ENCODE assay signal across 26 cellular contexts in genomic region chrY:16474061-16474460, GRCh38.
"Had no signal": no experiment of that assay in that cellular context is flagged by ENCODE, and none has a peak within 500 bp of the region (broad histone marks: within the 10 kb centered on the region; RNA-seq: fewer than 3 reads in every experiment).

No MANE protein-coding gene starts in this region.

- DNase-seq: colonic mucosa; effector CD8-positive, alpha-beta T cell; endodermal cell; gastrocnemius medialis; head of caudate nucleus; midbrain; naive thymus-derived CD8-positive, alpha-beta T cell; nephron progenitor cell; nucleus accumbens; stimulated activated CD4-positive, alpha-beta T cell treated with anti-CD3 and anti-CD28 coated beads, Interleukin-12 subunit alpha, Interleukin-12 subunit beta, amount 100 ng/mL, for 4 hours; stimulated activated CD4-positive, alpha-beta T cell treated with anti-CD3 and anti-CD28 coated beads, Interleukin-1b, Interleukin-23, amount 100 ng/mL, for 48 hours; stimulated activated CD4-positive, alpha-beta T cell treated with anti-CD3 and anti-CD28 coated beads, Interleukin-4, amount 100 ng/mL, for 1 hour; stimulated activated CD8-positive, alpha-beta memory T cell treated with anti-CD3 and anti-CD28 coated beads, Interleukin-4, amount 100 ng/mL, for 48 hours; stimulated activated naive CD4-positive, alpha-beta T cell; stimulated activated naive CD8-positive, alpha-beta T cell treated with anti-CD3 and anti-CD28 coated beads, Interleukin-15, amount 100 ng/mL, for 72 hours; transverse colon; upper lobe of right lung; uterus had no signal

- H3K27me3 ChIP-seq: colonic mucosa, esophagus muscularis mucosa, gastrocnemius medialis, right atrium auricular region, suprapubic skin, transverse colon, upper lobe of right lung, uterus had no signal

- H3K4me1 ChIP-seq: colonic mucosa, esophagus muscularis mucosa, gastrocnemius medialis, prostate gland, right atrium auricular region, suprapubic skin, transverse colon, upper lobe of right lung, uterus had no signal

- ATAC-seq: gastrocnemius medialis; naive thymus-derived CD8-positive, alpha-beta T cell; sciatic nerve; stimulated activated naive CD8-positive, alpha-beta T cell treated with anti-CD3 and anti-CD28 coated beads, Interleukin-15, amount 100 ng/mL, for 72 hours; upper lobe of right lung had no signal

- H3K4me3 ChIP-seq: colonic mucosa, esophagus muscularis mucosa, gastrocnemius medialis, lung, prostate gland, right atrium auricular region, smooth muscle cell, suprapubic skin, transverse colon, upper lobe of right lung, uterus had no signal

- H3K9me3 ChIP-seq: colonic mucosa, esophagus muscularis mucosa, gastrocnemius medialis, prostate gland, right atrium auricular region, suprapubic skin, transverse colon, upper lobe of right lung, uterus had no signal

- FAIRE-seq: keratinocyte had no signal

- H3K36me3 ChIP-seq: colonic mucosa, esophagus muscularis mucosa, gastrocnemius medialis, prostate gland, right atrium auricular region, suprapubic skin, transverse colon, upper lobe of right lung, uterus had no signal
